13 cellular contexts compared by ENCODE assay signal in genomic region chr14:105062048-105062433, GRCh38. TPM values are rescaled to one million over a fixed set of nuclear protein-coding genes. Genes with fewer than 3 reads are reported as not detected.
DNase-seq lines count a peak whose midpoint lies in the region; ATAC-seq and TF ChIP-seq lines count a peak whose summit lies in the region.
"Had no signal": no experiment of that assay in that cellular context is flagged by ENCODE, and none has a peak within 500 bp of the region (broad histone marks: within the 10 kb centered on the region; RNA-seq: fewer than 3 reads in every experiment).

No MANE protein-coding gene starts in this region.

- H3K36me3 ChIP-seq in vagina (no peaks in the 10 kb centered on the region), suprapubic skin (no peaks in the 10 kb centered on the region)
- H3K36me3 ChIP-seq: SJSA1 had no signal

- TF ChIP-seq CTCF in vagina (IDR thresholded peaks at IDR 0.05) (no peak), suprapubic skin (IDR thresholded peaks at IDR 0.05) (no peak)

- peak; percentile 27 for DNase-seq in left ventricle myocardium superior
- DNase-seq in cardiac septum (ENCODE audit: low spot score) = no peak
- DNase-seq in activated naive CD8-positive, alpha-beta T cell treated with anti-CD3 and anti-CD28 coated beads, Interleukin-2, amount 50 U/mL, for 24 hours = no peak
- DNase-seq in naive B cell = no peak
- peak in 1 of 2 donors; percentile 95 for DNase-seq in vagina (ENCODE audit: extremely low spot score in 2 of 2)
- DNase-seq in suprapubic skin (ENCODE audit: low spot score in 2 of 2) = no peak
- DNase-seq in stimulated activated CD4-positive, alpha-beta T cell treated with anti-CD3 and anti-CD28 coated beads, Interleukin-15, amount 100 ng/mL, for 24 hours = no peak
- DNase-seq: NCI-H1092 treated with DMSO at 0.1 percent for 48 hours, NCI-H526 had no signal

- peak overlapping the region; percentile 17 for H3K27ac ChIP-seq in vagina
- no peak overlapping the region for H3K27ac ChIP-seq in suprapubic skin
- H3K27ac ChIP-seq: C4-2B, hepatocyte, SJSA1 had no signal

- peaks cover 16% of the 10 kb centered on the region for H3K4me1 ChIP-seq in vagina
- peaks cover 27% of the 10 kb centered on the region for H3K4me1 ChIP-seq in suprapubic skin
- H3K4me1 ChIP-seq: SJSA1 had no signal

- H3K9me3 Mint-ChIP-seq in activated naive CD8-positive, alpha-beta T cell treated with anti-CD3 and anti-CD28 coated beads, Interleukin-2, amount 50 U/mL, for 24 hours = no peaks in the 10 kb centered on the region
- H3K9me3 Mint-ChIP-seq in naive B cell = no peaks in the 10 kb centered on the region

- H3K27me3 Mint-ChIP-seq in activated naive CD8-positive, alpha-beta T cell treated with anti-CD3 and anti-CD28 coated beads, Interleukin-2, amount 50 U/mL, for 24 hours = no peaks in the 10 kb centered on the region
- no peaks in the 10 kb centered on the region for H3K27me3 Mint-ChIP-seq in naive B cell

- no peak for TF ChIP-seq EP300 in suprapubic skin (IDR thresholded peaks at IDR 0.05)

- H3K4me3 Mint-ChIP-seq in activated naive CD8-positive, alpha-beta T cell treated with anti-CD3 and anti-CD28 coated beads, Interleukin-2, amount 50 U/mL, for 24 hours = peak overlapping the region; percentile 87
- H3K4me3 Mint-ChIP-seq in naive B cell = peak overlapping the region; percentile 83 to 99 (median 94)

- intact Hi-C loops in left ventricle myocardium superior (cut with micrococcal nuclease) (no loop called here), cardiac septum (cut with DNase I) (no loop called here), vagina (cut with DNase I) (no loop called here)

- no peaks in the 10 kb centered on the region for H3K9me3 ChIP-seq in vagina
- no peaks in the 10 kb centered on the region for H3K9me3 ChIP-seq in suprapubic skin
- H3K9me3 ChIP-seq: SJSA1 had no signal

- H3K4me1 Mint-ChIP-seq in activated naive CD8-positive, alpha-beta T cell treated with anti-CD3 and anti-CD28 coated beads, Interleukin-2, amount 50 U/mL, for 24 hours = peaks cover 84% of the 10 kb centered on the region
- peaks cover 61 to 88% (median 69%) of the 10 kb centered on the region in 3 donors for H3K4me1 Mint-ChIP-seq in naive B cell

- peak overlapping the region; percentile 84 for H3K27ac Mint-ChIP-seq in activated naive CD8-positive, alpha-beta T cell treated with anti-CD3 and anti-CD28 coated beads, Interleukin-2, amount 50 U/mL, for 24 hours
- H3K27ac Mint-ChIP-seq in naive B cell = peak overlapping the region; percentile 74 to 99 (median 98)

- H3K4me3 ChIP-seq in vagina (no peak overlapping the region), suprapubic skin (no peak overlapping the region)
- H3K4me3 ChIP-seq: hepatocyte, SJSA1 had no signal

- no peak for TF ChIP-seq POLR2A in vagina (IDR thresholded peaks at IDR 0.05)
- TF ChIP-seq POLR2A in suprapubic skin (IDR thresholded peaks at IDR 0.05) = no peak

- ATAC-seq in left ventricle myocardium superior = no peak
- no peak for ATAC-seq in activated naive CD8-positive, alpha-beta T cell treated with anti-CD3 and anti-CD28 coated beads, Interleukin-2, amount 50 U/mL, for 24 hours
- ATAC-seq in naive B cell (ENCODE audit: low read depth in 2 of 2) = no peak
- no peak for ATAC-seq in GM21423 (IDR thresholded peaks at IDR 0.05; ENCODE audit: unreplicated experiment)

- 90% methylated on average over 3 of the region's 7 CpGs for WGBS in suprapubic skin

- H3K27me3 ChIP-seq in vagina (no peaks in the 10 kb centered on the region), suprapubic skin (no peaks in the 10 kb centered on the region)
- H3K27me3 ChIP-seq: hepatocyte, SJSA1 had no signal

- H3K36me3 Mint-ChIP-seq in activated naive CD8-positive, alpha-beta T cell treated with anti-CD3 and anti-CD28 coated beads, Interleukin-2, amount 50 U/mL, for 24 hours (ENCODE audit: low read depth) = peaks cover 25% of the 10 kb centered on the region
- H3K36me3 Mint-ChIP-seq in naive B cell = peaks cover under 1 to 2% of the 10 kb centered on the region in 2 donors

RNA-seq across cellular contexts. Expression of gene GPR132, which starts 3.2 kb away (rescaled TPM):
- total RNA-seq in left ventricle myocardium superior (1.3 TPM), cardiac septum (0.73 TPM), vagina (9.1 TPM), suprapubic skin (1 to 10 TPM in 2 of 4 donors, under 1 TPM in 2; 0.95 to 2.7 (median 1.3) TPM)
- 10 to 100 TPM in 4 of 6 donors, 1 to 10 TPM in 2; 8.2 to 33.0 (median 10.8) TPM for polyA plus RNA-seq in naive B cell (ENCODE audit: low read depth in 6 of 6)
- total RNA-seq: SJSA1 had no signal

RNA-seq across cellular contexts. Expression of gene CDCA4, which starts 41.2 kb away (rescaled TPM):
- 1.9 TPM for total RNA-seq in left ventricle myocardium superior
- 2.3 TPM for total RNA-seq in cardiac septum
- polyA plus RNA-seq in naive B cell (ENCODE audit: low read depth in 6 of 6) = 10 to 100 TPM in 1 of 6 donors, 1 to 10 TPM in 5; 4.6 to 11.9 (median 6.7) TPM
- total RNA-seq in vagina = 15.2 TPM
- total RNA-seq in suprapubic skin = 10 to 100 TPM; 27.7 to 38.6 (median 35.8) TPM
